Comparison of ENCODE assay signal across 13 cellular contexts in genomic region chrX:154284489-154285338, GRCh38. TPM values are rescaled to one million over a fixed set of nuclear protein-coding genes. Genes with fewer than 3 reads are reported as not detected.
DNase-seq lines count a peak whose midpoint lies in the region; ATAC-seq and TF ChIP-seq lines count a peak whose summit lies in the region.
"Not testable (repeated sequence)": the region's sequence is repeated elsewhere in the genome, so short reads cannot be mapped to it uniquely, and the experiment has no call there.
"Had no signal": no experiment of that assay in that cellular context is flagged by ENCODE, and none has a peak within 500 bp of the region (broad histone marks: within the 10 kb centered on the region; RNA-seq: fewer than 3 reads in every experiment).

No MANE protein-coding gene starts in this region.

- not testable (repeated sequence) for DNase-seq in left cardiac atrium; omental fat pad (ENCODE audit: low spot score)

- not testable (repeated sequence) for H3K4me1 Mint-ChIP-seq in activated T-helper 17 cell treated with anti-CD3 and anti-CD28 coated beads, Interleukin-2, amount 50 U/mL, for 72 hours

- not testable (repeated sequence) for H3K36me3 Mint-ChIP-seq in activated T-helper 17 cell treated with anti-CD3 and anti-CD28 coated beads, Interleukin-2, amount 50 U/mL, for 72 hours (ENCODE audit: low read depth)

- H3K27ac Mint-ChIP-seq in activated T-helper 17 cell treated with anti-CD3 and anti-CD28 coated beads, Interleukin-2, amount 50 U/mL, for 72 hours: not testable (repeated sequence)

- ATAC-seq in GM19023 (IDR thresholded peaks at IDR 0.05; ENCODE audit: unreplicated experiment) (peak; percentile 64), GM21619 (IDR thresholded peaks at IDR 0.05; ENCODE audit: unreplicated experiment) (peak; percentile 91), HG03060 (IDR thresholded peaks at IDR 0.05; ENCODE audit: low read depth, unreplicated experiment) (peak; percentile 80), HG03571 (IDR thresholded peaks at IDR 0.05; ENCODE audit: unreplicated experiment) (peak; percentile 80), left cardiac atrium (peak; percentile 81 to 94), omental fat pad (ENCODE audit: low FRiP score) (peak; percentile 77)
- peak; percentile 98 for ATAC-seq in activated T-helper 17 cell treated with anti-CD3 and anti-CD28 coated beads, Interleukin-2, amount 50 U/mL, for 72 hours (replicated peaks)

- not testable (repeated sequence) for H3K4me3 Mint-ChIP-seq in activated T-helper 17 cell treated with anti-CD3 and anti-CD28 coated beads, Interleukin-2, amount 50 U/mL, for 72 hours

- TF ChIP-seq CTCF in omental fat pad (IDR thresholded peaks at IDR 0.05): not testable (repeated sequence)

- intact Hi-C loops in left cardiac atrium (cut with DNase I): not testable (repeated sequence)

- H3K27me3 Mint-ChIP-seq in activated T-helper 17 cell treated with anti-CD3 and anti-CD28 coated beads, Interleukin-2, amount 50 U/mL, for 72 hours: not testable (repeated sequence)

- not testable (repeated sequence) for H3K9me3 Mint-ChIP-seq in activated T-helper 17 cell treated with anti-CD3 and anti-CD28 coated beads, Interleukin-2, amount 50 U/mL, for 72 hours

RNA-seq across cellular contexts. Expression of gene TEX28, which starts 10.2 kb away (rescaled TPM):
- not detected for total RNA-seq in activated T-helper 17 cell treated with anti-CD3 and anti-CD28 coated beads, Interleukin-2, amount 50 U/mL, for 72 hours
- total RNA-seq in left cardiac atrium (not detected), omental fat pad (not detected)
- total RNA-seq: chondrocyte, esophagus squamous epithelium, left ventricle myocardium inferior, occipital lobe, right atrium auricular region, SJSA1 had no signal

RNA-seq across cellular contexts. Expression of gene TKTL1, which starts 10.9 kb away (rescaled TPM):
- 1 to 10 TPM in 1 of 2 donors, under 1 TPM in 1; 0.54 to 2.1 TPM for total RNA-seq in activated T-helper 17 cell treated with anti-CD3 and anti-CD28 coated beads, Interleukin-2, amount 50 U/mL, for 72 hours
- total RNA-seq in left cardiac atrium: 1 to 10 TPM; 4.1 to 7.0 TPM
- under 1 TPM in 2 of 4 donors, not detected in 2; 0.38 to 0.48 TPM for total RNA-seq in omental fat pad
- total RNA-seq: chondrocyte, esophagus squamous epithelium, SJSA1 had no signal

RNA-seq across cellular contexts. Expression of gene OPN1MW3, which starts 27.3 kb away (rescaled TPM):
- not detected for total RNA-seq in activated T-helper 17 cell treated with anti-CD3 and anti-CD28 coated beads, Interleukin-2, amount 50 U/mL, for 72 hours
- total RNA-seq in left cardiac atrium (not detected), omental fat pad (not detected)
- total RNA-seq: chondrocyte, esophagus squamous epithelium, left ventricle myocardium inferior, occipital lobe, right atrium auricular region, SJSA1 had no signal
